Comparison of ENCODE assay signal across 5 cellular contexts in genomic region chr6:88970301-88970700, GRCh38.
"Had no signal": no experiment of that assay in that cellular context is flagged by ENCODE, and none has a peak within 500 bp of the region (broad histone marks: within the 10 kb centered on the region; RNA-seq: fewer than 3 reads in every experiment).

No MANE protein-coding gene starts in this region.

- DNase-seq: IMR-90, KBM-7, KG1 had no signal

- H3K27ac ChIP-seq: HL-60 had no signal

- H3K4me3 ChIP-seq: K562 had no signal
